16 cellular contexts compared by ENCODE assay signal in genomic region chr11:27396259-27396839, GRCh38. TPM values are rescaled to one million over a fixed set of nuclear protein-coding genes. Genes with fewer than 3 reads are reported as not detected.
A peak's percentile ranks its signal among the peaks of the same experiment; 100 is the strongest.
DNase-seq lines count a peak whose midpoint lies in the region; ATAC-seq and TF ChIP-seq lines count a peak whose summit lies in the region.
"Had no signal": no experiment of that assay in that cellular context is flagged by ENCODE, and none has a peak within 500 bp of the region (broad histone marks: within the 10 kb centered on the region; RNA-seq: fewer than 3 reads in every experiment).

No MANE protein-coding gene starts in this region.

- intact Hi-C loops in Right ventricle myocardium superior (cut with DNase I), result loop anchor here (10.0 kb wide), 1 partner anchor 68 kb away; no protein-coding TSS in a partner anchor
- intact Hi-C loops in Right ventricle myocardium inferior (cut with DNase I), result no loop called here
- intact Hi-C loops in colonic mucosa (cut with DNase I), result loop anchor here (10.0 kb wide), 1 partner anchor 58 kb away; no protein-coding TSS in a partner anchor

- H3K9ac ChIP-seq in colonic mucosa (ENCODE audit: low read depth in 2 of 2, low read length in 2 of 2) (peak overlapping the region in 1 of 2 donors; percentile 85), mucosa of rectum (ENCODE audit: low read depth in 1 of 2, low read length in 2 of 2) (peak overlapping the region in 1 of 2 donors; percentile 57)
- H3K9ac ChIP-seq: BLaER1 had no signal

- H3K36me3 ChIP-seq in colonic mucosa (no peaks in the 10 kb centered on the region), mucosa of rectum (ENCODE audit: control insufficient read depth in 2 of 2, insufficient read depth in 2 of 2, low read length in 2 of 2) (no peaks in the 10 kb centered on the region), thoracic aorta (no peaks in the 10 kb centered on the region)
- H3K36me3 ChIP-seq: BLaER1, tibial nerve had no signal

- H3K9me3 ChIP-seq in colonic mucosa (no peaks in the 10 kb centered on the region), mucosa of rectum (ENCODE audit: control insufficient read depth in 2 of 2, low read length in 2 of 2) (no peaks in the 10 kb centered on the region), thoracic aorta (no peaks in the 10 kb centered on the region)
- H3K9me3 ChIP-seq: BLaER1, tibial nerve had no signal

- H3K4me3 Mint-ChIP-seq in stimulated activated naive CD8-positive, alpha-beta T cell treated with anti-CD3 and anti-CD28 coated beads, Interleukin-15, amount 100 ng/mL, for 72 hours, result no peak overlapping the region

- H3K4me1 Mint-ChIP-seq in stimulated activated naive CD8-positive, alpha-beta T cell treated with anti-CD3 and anti-CD28 coated beads, Interleukin-15, amount 100 ng/mL, for 72 hours, result no peaks in the 10 kb centered on the region

- TF ChIP-seq CTCF in colonic mucosa (IDR thresholded peaks at IDR 0.05) (no peak), thoracic aorta (IDR thresholded peaks at IDR 0.05) (no peak)

- H3K4me3 ChIP-seq in colonic mucosa (no peak overlapping the region), mucosa of rectum (ENCODE audit: low read length in 2 of 2) (peak overlapping the region; percentile 27 to 43), thoracic aorta (peak overlapping the region; percentile 20)
- H3K4me3 ChIP-seq: BLaER1, tibial nerve had no signal

- DNase-seq in Right ventricle myocardium superior, result no peak
- no peak for DNase-seq in Right ventricle myocardium inferior (ENCODE audit: missing footprints)
- no peak for DNase-seq in colonic mucosa
- no peak for DNase-seq in thoracic aorta (ENCODE audit: low spot score)
- DNase-seq in stimulated activated naive CD8-positive, alpha-beta T cell treated with anti-CD3 and anti-CD28 coated beads, Interleukin-15, amount 100 ng/mL, for 72 hours, result no peak
- no peak for DNase-seq in cerebellum (ENCODE audit: low spot score)
- DNase-seq: activated CD4-positive, alpha-beta T cell treated with anti-CD3 and anti-CD28 coated beads, Interleukin-2, amount 50 U/mL, for 1 hour; activated naive CD4-positive, alpha-beta T cell treated with Interleukin-2 at 50 U/mL for 16 hours; aorta; Kasumi-1; stimulated activated CD4-positive, alpha-beta T cell treated with anti-CD3 and anti-CD28 coated beads, Interleukin-4, amount 100 ng/mL, for 24 hours; SW 1271 had no signal

- no peak overlapping the region for H3K27ac Mint-ChIP-seq in stimulated activated naive CD8-positive, alpha-beta T cell treated with anti-CD3 and anti-CD28 coated beads, Interleukin-15, amount 100 ng/mL, for 72 hours

- H3K27me3 Mint-ChIP-seq in stimulated activated naive CD8-positive, alpha-beta T cell treated with anti-CD3 and anti-CD28 coated beads, Interleukin-15, amount 100 ng/mL, for 72 hours, result peaks cover 8% of the 10 kb centered on the region

- H3K4me1 ChIP-seq in colonic mucosa, result peaks cover 25% of the 10 kb centered on the region
- H3K4me1 ChIP-seq in mucosa of rectum (ENCODE audit: control insufficient read depth in 2 of 2, insufficient read depth in 2 of 2, low read length in 2 of 2), result peaks cover 41 to 68% of the 10 kb centered on the region in 2 donors
- H3K4me1 ChIP-seq in thoracic aorta (ENCODE audit: control insufficient read depth in 1 of 2, low read depth in 2 of 2), result peaks cover 20 to 54% of the 10 kb centered on the region in 2 donors
- H3K4me1 ChIP-seq: BLaER1 had no signal

- ATAC-seq in Right ventricle myocardium superior (ENCODE audit: poor library complexity), result peak; percentile 13
- ATAC-seq in Right ventricle myocardium inferior, result no peak
- no peak for ATAC-seq in thoracic aorta (ENCODE audit: insufficient number of reproducible peaks, low FRiP score, low read depth)
- ATAC-seq in stimulated activated naive CD8-positive, alpha-beta T cell treated with anti-CD3 and anti-CD28 coated beads, Interleukin-15, amount 100 ng/mL, for 72 hours, result no peak
- ATAC-seq in GM18870 (IDR thresholded peaks at IDR 0.05; ENCODE audit: unreplicated experiment), result no peak

- H3K9me3 Mint-ChIP-seq in stimulated activated naive CD8-positive, alpha-beta T cell treated with anti-CD3 and anti-CD28 coated beads, Interleukin-15, amount 100 ng/mL, for 72 hours, result no peaks in the 10 kb centered on the region

- H3K27ac ChIP-seq in colonic mucosa (peak overlapping the region; percentile 59), mucosa of rectum (ENCODE audit: low read depth in 2 of 2, low read length in 2 of 2) (peak overlapping the region; percentile 60 to 80), thoracic aorta (peak overlapping the region; percentile 6 to 43)
- H3K27ac ChIP-seq: BLaER1 had no signal

- no peaks in the 10 kb centered on the region for H3K27me3 ChIP-seq in colonic mucosa
- no peaks in the 10 kb centered on the region for H3K27me3 ChIP-seq in mucosa of rectum (ENCODE audit: control insufficient read depth in 2 of 2, insufficient read depth in 2 of 2, low read length in 2 of 2)
- no peaks in the 10 kb centered on the region for H3K27me3 ChIP-seq in thoracic aorta (replicated peaks; ENCODE audit: insufficient read depth)
- H3K27me3 ChIP-seq: BLaER1, tibial nerve had no signal

RNA-seq across cellular contexts. Expression of gene CCDC34, which starts 33.3 kb away (rescaled TPM):
- total RNA-seq in Right ventricle myocardium superior (3.6 TPM), Right ventricle myocardium inferior (3.8 TPM), colonic mucosa (10 to 100 TPM; 10.2 to 25.6 TPM), thoracic aorta (1 to 10 TPM; 1.5 to 2.3 TPM), cerebellum (12.5 TPM)
